Comparison of ENCODE assay signal across 19 cellular contexts in the genomic region with DNA sequence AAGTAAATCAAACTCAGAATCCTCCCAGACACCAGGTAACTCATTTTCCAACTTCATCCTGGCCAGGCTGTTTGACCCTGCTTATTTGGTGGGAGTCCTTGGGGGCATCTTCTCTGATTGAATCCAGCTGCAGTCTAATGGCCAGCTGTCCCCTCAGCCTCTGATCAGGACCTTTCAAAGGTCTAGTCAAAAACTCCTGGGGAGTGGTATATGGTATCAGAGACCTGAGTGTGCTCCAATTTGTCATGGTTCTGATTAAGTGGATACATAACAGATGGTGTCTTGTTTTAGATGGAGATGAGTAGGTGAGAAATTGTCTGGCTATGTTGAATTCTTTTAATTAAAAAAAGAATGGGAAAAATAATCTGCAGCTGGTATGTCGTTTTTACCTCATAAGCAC.
"Had no signal": no experiment of that assay in that cellular context is flagged by ENCODE, and none has a peak within 500 bp of the region (broad histone marks: within the 10 kb centered on the region; RNA-seq: fewer than 3 reads in every experiment).

No MANE protein-coding gene starts in this region.

- H3K27ac ChIP-seq: RWPE1 had no signal

- DNase-seq: IMR-90, Karpas-422, KG1, MM.1S, MV-4-11, NCI-H1092, NCI-H1436, NCI-H1930, NCI-H2081, NCI-H2107, NCI-H345, NCI-H446 treated with DMSO at 0.1 percent for 48 hours, NCI-H510A treated with DMSO at 0.1 percent for 48 hours, NCI-H69, NCI-H774, PC-3, SHP77, T-helper 1 cell had no signal
